In the genomic region with DNA sequence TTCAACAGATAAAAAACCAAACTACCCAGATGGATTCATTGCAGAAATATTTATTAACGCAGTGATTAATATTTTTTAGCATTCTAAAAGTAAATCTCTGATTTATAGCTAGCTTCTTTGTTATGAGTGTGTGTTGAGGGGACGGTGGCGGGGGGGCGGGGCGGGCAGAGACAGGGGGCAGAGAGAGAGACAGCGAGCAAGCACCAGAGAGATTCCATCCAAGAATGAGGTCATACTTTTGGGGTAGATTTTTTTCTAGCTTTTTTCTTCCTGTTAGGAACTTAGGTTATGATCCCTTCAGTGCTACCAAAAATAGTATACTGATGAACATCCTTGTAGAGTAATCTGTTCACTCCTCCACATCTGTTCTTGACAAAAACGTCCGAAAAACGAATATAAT, we compare ENCODE assay signal across 8 cellular contexts. TPM values are rescaled to one million over a fixed set of nuclear protein-coding genes. Genes with fewer than 3 reads are reported as not detected.
DNase-seq lines count a peak whose midpoint lies in the region; ATAC-seq and TF ChIP-seq lines count a peak whose summit lies in the region.

No MANE protein-coding gene starts in this region.

- peaks cover 10% of the 10 kb centered on the region for H3K9me3 ChIP-seq in NT2/D1 (ENCODE audit: insufficient read depth, low read length)
- H3K9me3 ChIP-seq in esophagus muscularis mucosa: peaks cover 0 to 58% (median 21%) of the 10 kb centered on the region in 4 donors
- peaks cover 9 to 35% of the 10 kb centered on the region in 2 donors for H3K9me3 ChIP-seq in neuronal stem cell (replicated peaks in 1 of 2; ENCODE audit: control insufficient read depth in 2 of 2, insufficient read depth in 1 of 2, low read depth in 1 of 2, low read length in 2 of 2)

- peaks cover 6% of the 10 kb centered on the region for H3K9me3 Mint-ChIP-seq in Calu3 (ENCODE audit: low read depth, unreplicated experiment)

- H3K27me3 Mint-ChIP-seq in Calu3 (ENCODE audit: unreplicated experiment): peaks cover 12% of the 10 kb centered on the region

- H3K4me3 Mint-ChIP-seq in Calu3 (ENCODE audit: low read depth, unreplicated experiment): peak overlapping the region; percentile 64

- TF ChIP-seq EP300 in esophagus muscularis mucosa (IDR thresholded peaks at IDR 0.05): no peak

- H3K27me3 ChIP-seq in NT2/D1 (ENCODE audit: insufficient read depth, insufficient read length) (peaks cover 15% of the 10 kb centered on the region), esophagus muscularis mucosa (no peaks in the 10 kb centered on the region), neuronal stem cell (ENCODE audit: control insufficient read depth in 3 of 3, insufficient read depth in 3 of 3, low read depth in 1 of 3, low read length in 3 of 3) (no peaks in the 10 kb centered on the region)

- H3K4me2 ChIP-seq in neuronal stem cell (ENCODE audit: insufficient read depth, low read length, poor library complexity, severe bottlenecking): no peak overlapping the region

- no peak overlapping the region for H3K18ac ChIP-seq in neuronal stem cell (ENCODE audit: low read length)

- no peak overlapping the region for H3K23ac ChIP-seq in neuronal stem cell (ENCODE audit: low read depth, low read length, poor library complexity)

- CTCF ChIA-PET in Calu3 (lab: Charles Lee): no interaction called here

- 34% methylated on average over 9 of the region's 9 CpGs for WGBS in esophagus muscularis mucosa
- WGBS in neuronal stem cell (ENCODE audit: extremely low coverage in 2 of 2, insufficient read length in 2 of 2, insufficient replicate concordance in 1 of 2), 2 donors: no CpG with 5 or more reads among the region's 9 CpGs

- H2AFZ ChIP-seq in neuronal stem cell (ENCODE audit: low read length): peak overlapping the region; percentile 96

- H2BK120ac ChIP-seq in neuronal stem cell (ENCODE audit: low read depth, low read length): no peak overlapping the region

- no peak overlapping the region for H3K27ac Mint-ChIP-seq in Calu3 (ENCODE audit: unreplicated experiment)

- no peak overlapping the region for H2BK12ac ChIP-seq in neuronal stem cell (ENCODE audit: low read length)

- intact Hi-C loops in Calu3 (cut with micrococcal nuclease; ENCODE audit: unreplicated experiment) (no loop called here), esophagus muscularis mucosa (cut with DNase I) (no loop called here)

- no peak overlapping the region for H3K27ac ChIP-seq in esophagus muscularis mucosa (replicated peaks in 1 of 4)
- no peak overlapping the region for H3K27ac ChIP-seq in neuronal stem cell (replicated peaks; ENCODE audit: low read length)

- H3K36me3 Mint-ChIP-seq in Calu3 (ENCODE audit: insufficient read depth, unreplicated experiment): peaks cover 4% of the 10 kb centered on the region

- BruUV-seq in Calu3 (replicated peaks; lab: Mats Ljungman, UMichigan): no TSS peak

- H3K4me1 ChIP-seq in NT2/D1 (ENCODE audit: insufficient read depth, insufficient read length): no peaks in the 10 kb centered on the region
- no peaks in the 10 kb centered on the region for H3K4me1 ChIP-seq in esophagus muscularis mucosa
- peaks cover 2 to 4% of the 10 kb centered on the region in 2 donors for H3K4me1 ChIP-seq in neuronal stem cell (ENCODE audit: control insufficient read depth in 2 of 2, insufficient read depth in 1 of 2, low read depth in 1 of 2, low read length in 2 of 2)

- H3K4me3 ChIP-seq in NT2/D1 (ENCODE audit: insufficient read length, low read depth) (peak overlapping the region; percentile 62), esophagus muscularis mucosa (peak overlapping the region; percentile 37 to 52 (median 42)), neuronal stem cell (ENCODE audit: low read length in 2 of 2) (peak overlapping the region in 1 of 2 donors; percentile 60)

- no peak overlapping the region for H4K91ac ChIP-seq in neuronal stem cell (ENCODE audit: low read depth, low read length, poor library complexity)

- no peak overlapping the region for H4K8ac ChIP-seq in neuronal stem cell (ENCODE audit: low read depth, low read length)

- no peak overlapping the region for H2BK5ac ChIP-seq in neuronal stem cell (ENCODE audit: low read length)

- no peaks in the 10 kb centered on the region for H3K4me1 Mint-ChIP-seq in Calu3 (ENCODE audit: low read depth, unreplicated experiment)

- H2BK15ac ChIP-seq in neuronal stem cell (ENCODE audit: low read length): no peak overlapping the region

- TF ChIP-seq CTCF in Calu3 (IDR thresholded peaks at IDR 0.05; ENCODE audit: unreplicated experiment): no peak
- TF ChIP-seq CTCF in esophagus muscularis mucosa (IDR thresholded peaks at IDR 0.05): no peak

- no peak overlapping the region for H3K4ac ChIP-seq in neuronal stem cell (ENCODE audit: low read length)

- no peak for TF ChIP-seq POLR2A in esophagus muscularis mucosa (IDR thresholded peaks at IDR 0.05; ENCODE audit: low read depth)

- H3K9ac ChIP-seq in NT2/D1 (ENCODE audit: insufficient read length, low read depth) (peak overlapping the region; percentile 66), neuronal stem cell (ENCODE audit: low read depth, low read length, poor library complexity) (no peak overlapping the region)

- H3K36me3 ChIP-seq in NT2/D1 (ENCODE audit: insufficient read depth, insufficient read length, low read length): peaks cover 8% of the 10 kb centered on the region
- H3K36me3 ChIP-seq in esophagus muscularis mucosa: peaks cover 0 to 16% (median 0%) of the 10 kb centered on the region in 4 donors
- H3K36me3 ChIP-seq in neuronal stem cell (replicated peaks in 1 of 2; ENCODE audit: control insufficient read depth in 2 of 2, insufficient read depth in 2 of 2, low read length in 2 of 2): peaks cover 4 to 9% of the 10 kb centered on the region in 2 donors

- no peak for ATAC-seq in HG03520 (IDR thresholded peaks at IDR 0.05; ENCODE audit: unreplicated experiment)

- no peak overlapping the region for H2AK5ac ChIP-seq in neuronal stem cell (ENCODE audit: low read depth, low read length)

- H3K79me1 ChIP-seq in neuronal stem cell (ENCODE audit: low read depth, low read length): no peaks in the 10 kb centered on the region

- no peak overlapping the region for H3K14ac ChIP-seq in neuronal stem cell (ENCODE audit: low read length)

- DNase-seq in Calu3: no peak
- DNase-seq in NT2/D1 (ENCODE audit: low read depth, low spot score): no peak
- DNase-seq in esophagus muscularis mucosa (ENCODE audit: extremely low spot score): no peak
- DNase-seq in neuronal stem cell (ENCODE audit: low spot score): no peak
- no peak for DNase-seq in NCI-H510A (lab: John Stamatoyannopoulos, UW)
- no peak for DNase-seq in SHP77 treated with DMSO at 0.1 percent for 48 hours (lab: John Stamatoyannopoulos, UW)
- no peak for DNase-seq in NCI-H1930 (lab: John Stamatoyannopoulos, UW)

RNA-seq across cellular contexts. Expression of a gene that starts 0.5 kb away (rescaled TPM):
- total RNA-seq in Calu3 (2022) (2.0 and 2.2 TPM in 2 replicates), esophagus muscularis mucosa (1 to 10 TPM in 3 of 4 donors, under 1 TPM in 1; 0.99 to 2.1 (median 1.5) TPM)
- polyA plus RNA-seq in neuronal stem cell (2013, experiment 1 of 2): 9.5 TPM
- polyA plus RNA-seq in neuronal stem cell (2013, experiment 2 of 2): 9.7 TPM

RNA-seq across cellular contexts. Expression of a gene that starts 44.0 kb away (rescaled TPM):
- total RNA-seq in Calu3 (2022): 1.2 and 1.3 TPM in 2 replicates
- total RNA-seq in esophagus muscularis mucosa: 1 to 10 TPM; 2.1 to 3.2 (median 2.4) TPM
- polyA plus RNA-seq in neuronal stem cell (2013, experiment 1 of 2): 5.3 TPM
- polyA plus RNA-seq in neuronal stem cell (2013, experiment 2 of 2): 5.4 TPM
